In the genomic region with DNA sequence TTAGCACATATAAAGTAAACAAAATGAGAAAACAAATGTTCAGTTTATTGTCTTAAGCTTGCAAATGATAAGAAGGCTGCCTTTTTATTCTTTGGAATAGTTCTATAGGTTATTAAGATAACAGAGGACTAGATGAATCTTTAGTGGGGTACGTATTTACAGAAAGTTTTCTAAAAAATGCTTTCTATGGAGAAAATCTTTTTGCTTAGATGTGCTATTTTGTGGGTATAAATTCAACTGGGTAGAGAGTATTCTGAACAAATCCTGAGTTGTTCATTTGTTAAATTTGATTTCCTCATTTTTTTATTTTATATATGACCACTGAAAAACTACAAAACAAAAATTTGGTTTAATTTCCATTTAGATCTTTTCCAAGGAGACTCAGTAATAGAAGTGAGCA, we compare ENCODE assay signal across 2 cellular contexts.
TF ChIP-seq lines count a peak whose summit lies in the region.

No MANE protein-coding gene starts in this region.

TF ChIP-seq in SK-N-SH, 30 proteins besides CTCF, POLR2A, EP300 and RAD21 (continued from another document):
- TF ChIP-seq REST (IDR thresholded peaks at IDR 0.05; ENCODE audit: low read depth, low read length) (no peak), FOXJ3 (CRISPR knock-in tag; IDR thresholded peaks at IDR 0.05) (no peak), MEF2A (IDR thresholded peaks at IDR 0.05; ENCODE audit: borderline replicate concordance, low read depth) (no peak), EZH2phosphoT487 (IDR thresholded peaks at IDR 0.05; ENCODE audit: borderline replicate concordance, low read depth) (no peak)
- TF ChIP-seq, protein P1, sequence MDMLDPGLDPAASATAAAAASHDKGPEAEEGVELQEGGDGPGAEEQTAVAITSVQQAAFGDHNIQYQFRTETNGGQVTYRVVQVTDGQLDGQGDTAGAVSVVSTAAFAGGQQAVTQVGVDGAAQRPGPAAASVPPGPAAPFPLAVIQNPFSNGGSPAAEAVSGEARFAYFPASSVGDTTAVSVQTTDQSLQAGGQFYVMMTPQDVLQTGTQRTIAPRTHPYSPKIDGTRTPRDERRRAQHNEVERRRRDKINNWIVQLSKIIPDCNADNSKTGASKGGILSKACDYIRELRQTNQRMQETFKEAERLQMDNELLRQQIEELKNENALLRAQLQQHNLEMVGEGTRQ (IDR thresholded peaks at IDR 0.05; ENCODE audit: borderline replicate concordance, low read depth, low read length): no peak

TF ChIP-seq in SK-N-SH treated with all-trans-retinoic acid at 6 μM for 48 hours, 23 proteins besides CTCF, POLR2A, EP300 and RAD21 (continued from another document):
- no peak for TF ChIP-seq CREB5 (CRISPR knock-in tag; IDR thresholded peaks at IDR 0.05; ENCODE audit: low read depth)
- no peak for TF ChIP-seq SNAI2 (CRISPR knock-in tag; IDR thresholded peaks at IDR 0.05)
- TF ChIP-seq ESRRG (CRISPR knock-in tag; IDR thresholded peaks at IDR 0.05): no peak
- no peak for TF ChIP-seq ARNTL (CRISPR knock-in tag; IDR thresholded peaks at IDR 0.05; ENCODE audit: borderline replicate concordance, low read depth)
- TF ChIP-seq ZNF70 (CRISPR knock-in tag; IDR thresholded peaks at IDR 0.05): no peak
- no peak for TF ChIP-seq PPARA (CRISPR knock-in tag; IDR thresholded peaks at IDR 0.05; ENCODE audit: borderline replicate concordance)
- TF ChIP-seq ZFP3 (CRISPR knock-in tag; IDR thresholded peaks at IDR 0.05): no peak
TF ChIP-seq in SK-N-SH treated with all-trans-retinoic acid at 6 μM for 48 hours: peak in this region for 0.
